Comparison of ENCODE assay signal across 15 cellular contexts in the genomic region with DNA sequence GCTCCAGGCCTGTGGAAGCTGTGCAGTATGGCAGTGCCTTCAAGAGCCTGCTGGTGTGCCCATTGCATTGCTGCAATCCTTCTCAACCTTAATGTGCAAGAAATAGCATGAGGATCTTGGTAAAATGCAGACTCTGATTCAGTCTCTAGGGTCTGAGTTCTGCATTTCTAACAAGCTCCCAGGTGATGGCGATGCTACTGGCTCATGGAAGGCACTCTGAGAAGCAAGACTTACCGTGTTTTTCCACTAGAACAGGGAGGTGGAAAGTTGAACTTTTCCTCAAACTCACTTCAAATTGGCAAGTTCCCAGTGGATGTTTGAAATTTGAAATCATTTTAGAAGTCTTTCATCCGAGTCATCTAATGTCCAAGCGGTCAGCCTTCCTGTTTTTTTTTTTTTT. TPM values are rescaled to one million over a fixed set of nuclear protein-coding genes. Genes with fewer than 3 reads are reported as not detected.
A peak's percentile ranks its signal among the peaks of the same experiment; 100 is the strongest.
DNase-seq lines count a peak whose midpoint lies in the region; ATAC-seq, FAIRE-seq and TF ChIP-seq lines count a peak whose summit lies in the region.
"Had no signal": no experiment of that assay in that cellular context is flagged by ENCODE, and none has a peak within 500 bp of the region (broad histone marks: within the 10 kb centered on the region; RNA-seq: fewer than 3 reads in every experiment).

No MANE protein-coding gene starts in this region.

- no peak overlapping the region for H3K27ac ChIP-seq in 22Rv1
- H3K27ac ChIP-seq: sigmoid colon, SJCRH30, upper lobe of right lung had no signal

- TF ChIP-seq POLR2A in H54 (IDR thresholded peaks at IDR 0.05; ENCODE audit: low read depth, low read length), result no peak

- ATAC-seq in GM21786 (IDR thresholded peaks at IDR 0.05; ENCODE audit: unreplicated experiment) (no peak), HG02938 (IDR thresholded peaks at IDR 0.05; ENCODE audit: unreplicated experiment) (no peak)
- ATAC-seq: upper lobe of right lung had no signal

- TF ChIP-seq CTCF in 22Rv1 (IDR thresholded peaks at IDR 0.05), result 0 out of 2 replicates have a peak, but pooled peaks have one; percentile 3
- TF ChIP-seq CTCF in epithelial cell of proximal tubule (conservative IDR thresholded peaks at IDR 0.05; ENCODE audit: low read depth, low read length), result peak; percentile 12

- H3K4me3 ChIP-seq in epithelial cell of proximal tubule (ENCODE audit: low read depth, low read length), result no peak overlapping the region
- H3K4me3 ChIP-seq: sigmoid colon, SJCRH30, upper lobe of right lung had no signal

- FAIRE-seq in H54 (lab: Jason Lieb, UNC), result peak; percentile 85
- FAIRE-seq: islet of Langerhans had no signal

- DNase-seq in H54 (ENCODE audit: insufficient read length, low spot score) (no peak), RKO (ENCODE audit: low spot score) (peak; percentile 30), epithelial cell of proximal tubule (ENCODE audit: low read depth) (no peak), cortex of kidney (lab: John Stamatoyannopoulos, UW) (no peak), LoVo (ENCODE audit: low spot score) (no peak)
- DNase-seq: activated CD4-positive, CD25-positive, alpha-beta regulatory T cell treated with anti-CD3 and anti-CD28 coated beads, Interleukin-2, amount 50 U/mL, for 72 hours; NCI-H2081; sigmoid colon; upper lobe of right lung had no signal

RNA-seq across cellular contexts. Expression of a gene that starts 55.5 kb away (rescaled TPM):
- 0.07 TPM in 1 of 2 replicates, not detected in the other for total RNA-seq in epithelial cell of proximal tubule
- total RNA-seq: B cell, sigmoid colon, SJCRH30, upper lobe of right lung had no signal
